In genomic region chr2:161077367-161078210, GRCh38 we compare ENCODE assay signal across 9 cellular contexts.
DNase-seq lines count a peak whose midpoint lies in the region; ATAC-seq lines count a peak whose summit lies in the region.
"Had no signal": no experiment of that assay in that cellular context is flagged by ENCODE, and none has a peak within 500 bp of the region (broad histone marks: within the 10 kb centered on the region; RNA-seq: fewer than 3 reads in every experiment).

No MANE protein-coding gene starts in this region.

- peak overlapping the region in 20 of 21 experiments; percentile 13 to 75 (median 56) for H3K27ac ChIP-seq in skin epidermis

- H3K4me3 ChIP-seq in skin epidermis = no peak overlapping the region
- H3K4me3 ChIP-seq: dorsolateral prefrontal cortex had no signal

- DNase-seq in activated gamma-delta T cell treated with Interleukin-2 at 50 U/mL for 16 hours (peak; percentile 40), activated gamma-delta T cell (lab: John Stamatoyannopoulos, UW) (no peak), dermis blood vessel endothelial cell (peak; percentile 98), kidney glomerular epithelial cell (lab: John Stamatoyannopoulos, UW) (no peak), SW480 (ENCODE audit: low spot score) (no peak)
- peak; percentile 30 for DNase-seq in activated CD4-positive, CD25-positive, alpha-beta regulatory T cell treated with anti-CD3 and anti-CD28 coated beads, Interleukin-2, amount 50 U/mL, for 16 hours (ENCODE audit: low read depth, low spot score)

- peak; percentile 87 for ATAC-seq in HG03432 (IDR thresholded peaks at IDR 0.05; ENCODE audit: unreplicated experiment)

Comparison
In these comparisons a context has a peak if more than half of its experiments do, and no peak if none do; other contexts are left out.
1. DNase-seq: peak in activated gamma-delta T cell treated with Interleukin-2 at 50 U/mL for 16 hours (single experiment), activated CD4-positive, CD25-positive, alpha-beta regulatory T cell treated with anti-CD3 and anti-CD28 coated beads, Interleukin-2, amount 50 U/mL, for 16 hours (single experiment) and dermis blood vessel endothelial cell (single experiment); none in activated gamma-delta T cell (single experiment), kidney glomerular epithelial cell (single experiment) and SW480 (single experiment).